Comparison of ENCODE assay signal across 7 cellular contexts in genomic region chr11:14519692-14520085, GRCh38. TPM values are rescaled to one million over a fixed set of nuclear protein-coding genes. Genes with fewer than 3 reads are reported as not detected.
DNase-seq lines count a peak whose midpoint lies in the region; ATAC-seq and TF ChIP-seq lines count a peak whose summit lies in the region.

No MANE protein-coding gene starts in this region.

- H3K36me3 Mint-ChIP-seq in GM23338 (ENCODE audit: low read depth): peaks cover 27% of the 10 kb centered on the region

- TF ChIP-seq CTCF in GM23338 (conservative IDR thresholded peaks at IDR 0.05; ENCODE audit: low read depth in 2 of 2) (no peak), ascending aorta (IDR thresholded peaks at IDR 0.05) (no peak), thoracic aorta (IDR thresholded peaks at IDR 0.05) (no peak)

- peaks cover 19% of the 10 kb centered on the region for H3K79me2 ChIP-seq in GM23338 (replicated peaks; ENCODE audit: insufficient read depth)

- peaks cover 15% of the 10 kb centered on the region for H3K4me1 Mint-ChIP-seq in GM23338

- ATAC-seq in GM18498 (IDR thresholded peaks at IDR 0.05; ENCODE audit: unreplicated experiment) (peak; percentile 14), GM23338 (no peak; the same call in 2 of the 3 replicates), left colon (peak; percentile 12), thoracic aorta (ENCODE audit: insufficient number of reproducible peaks, low FRiP score, low read depth) (no peak)

- peak overlapping the region; percentile 97 for H3K4me3 ChIP-seq in GM23338
- H3K4me3 ChIP-seq in ascending aorta: peak overlapping the region; percentile 85 to 91
- peak overlapping the region; percentile 85 for H3K4me3 ChIP-seq in thoracic aorta

- intact Hi-C loops in ascending aorta (cut with DNase I): loop anchor here (1.0 to 5.0 kb wide), 5 partner anchors 20 to 388 kb away; partner anchors contain the start of genes COPB1 and PDE3B
- intact Hi-C loops in left colon (cut with DNase I, micrococcal nuclease): no loop called here

- peak overlapping the region; percentile 96 for H3K4me2 ChIP-seq in GM23338

- peaks cover 6% of the 10 kb centered on the region for H3K27me3 Mint-ChIP-seq in GM23338 (ENCODE audit: insufficient read depth, low read depth, poor library complexity)

- H4K20me1 ChIP-seq in GM23338 (replicated peaks; ENCODE audit: insufficient read depth): no peaks in the 10 kb centered on the region

- H3K27ac ChIP-seq in GM23338 (ENCODE audit: low read depth) (peak overlapping the region; percentile 79), ascending aorta (peak overlapping the region; percentile 86 to 89), thoracic aorta (peak overlapping the region; percentile 77 to 85)

- H3K9me3 Mint-ChIP-seq in GM23338: no peaks in the 10 kb centered on the region

- peak overlapping the region; percentile 99 for H3K27ac Mint-ChIP-seq in GM23338

- H3K9me3 ChIP-seq in ascending aorta: no peaks in the 10 kb centered on the region
- H3K9me3 ChIP-seq in thoracic aorta: no peaks in the 10 kb centered on the region

- H2AFZ ChIP-seq in GM23338: peak overlapping the region; percentile 92

- peaks cover 8% of the 10 kb centered on the region for H3K4me1 ChIP-seq in GM23338 (ENCODE audit: insufficient read depth)
- H3K4me1 ChIP-seq in ascending aorta: peaks cover 6 to 17% of the 10 kb centered on the region in 2 donors
- H3K4me1 ChIP-seq in thoracic aorta (ENCODE audit: control insufficient read depth in 1 of 2, low read depth in 2 of 2): peaks cover 10 to 20% of the 10 kb centered on the region in 2 donors

- no peak for DNase-seq in GM23338 (ENCODE audit: low spot score)
- peak; percentile 59 for DNase-seq in NAMALWA (ENCODE audit: low spot score)
- DNase-seq in ascending aorta (ENCODE audit: low spot score in 2 of 2): no peak
- no peak for DNase-seq in left colon
- DNase-seq in thoracic aorta (ENCODE audit: low spot score): no peak
- DNase-seq in NCI-H1417 treated with DMSO at 0.1 percent for 48 hours (lab: John Stamatoyannopoulos, UW): no peak

- H3F3A ChIP-seq in GM23338 (replicated peaks; ENCODE audit: low read depth): 0 out of 2 replicates have a peak, but pooled peaks cover 3% of the 10 kb centered on the region

- H3K36me3 ChIP-seq in GM23338 (ENCODE audit: insufficient read depth) (peaks cover 15% of the 10 kb centered on the region; the same call in 1 of the 2 replicates), ascending aorta (peaks cover 24 to 34% of the 10 kb centered on the region in 2 donors), thoracic aorta (peaks cover 8% of the 10 kb centered on the region)

- H3K27me3 ChIP-seq in GM23338 (ENCODE audit: insufficient read depth) (no peaks in the 10 kb centered on the region), ascending aorta (no peaks in the 10 kb centered on the region), thoracic aorta (replicated peaks; ENCODE audit: insufficient read depth) (no peaks in the 10 kb centered on the region)

- H3K9me2 ChIP-seq in GM23338 (ENCODE audit: insufficient read depth): no peaks in the 10 kb centered on the region

- H3K4me3 Mint-ChIP-seq in GM23338: peak overlapping the region; percentile 97

TF ChIP-seq in GM23338, 12 proteins besides CTCF, POLR2A, EP300 and RAD21:
- TF ChIP-seq, protein P1, sequence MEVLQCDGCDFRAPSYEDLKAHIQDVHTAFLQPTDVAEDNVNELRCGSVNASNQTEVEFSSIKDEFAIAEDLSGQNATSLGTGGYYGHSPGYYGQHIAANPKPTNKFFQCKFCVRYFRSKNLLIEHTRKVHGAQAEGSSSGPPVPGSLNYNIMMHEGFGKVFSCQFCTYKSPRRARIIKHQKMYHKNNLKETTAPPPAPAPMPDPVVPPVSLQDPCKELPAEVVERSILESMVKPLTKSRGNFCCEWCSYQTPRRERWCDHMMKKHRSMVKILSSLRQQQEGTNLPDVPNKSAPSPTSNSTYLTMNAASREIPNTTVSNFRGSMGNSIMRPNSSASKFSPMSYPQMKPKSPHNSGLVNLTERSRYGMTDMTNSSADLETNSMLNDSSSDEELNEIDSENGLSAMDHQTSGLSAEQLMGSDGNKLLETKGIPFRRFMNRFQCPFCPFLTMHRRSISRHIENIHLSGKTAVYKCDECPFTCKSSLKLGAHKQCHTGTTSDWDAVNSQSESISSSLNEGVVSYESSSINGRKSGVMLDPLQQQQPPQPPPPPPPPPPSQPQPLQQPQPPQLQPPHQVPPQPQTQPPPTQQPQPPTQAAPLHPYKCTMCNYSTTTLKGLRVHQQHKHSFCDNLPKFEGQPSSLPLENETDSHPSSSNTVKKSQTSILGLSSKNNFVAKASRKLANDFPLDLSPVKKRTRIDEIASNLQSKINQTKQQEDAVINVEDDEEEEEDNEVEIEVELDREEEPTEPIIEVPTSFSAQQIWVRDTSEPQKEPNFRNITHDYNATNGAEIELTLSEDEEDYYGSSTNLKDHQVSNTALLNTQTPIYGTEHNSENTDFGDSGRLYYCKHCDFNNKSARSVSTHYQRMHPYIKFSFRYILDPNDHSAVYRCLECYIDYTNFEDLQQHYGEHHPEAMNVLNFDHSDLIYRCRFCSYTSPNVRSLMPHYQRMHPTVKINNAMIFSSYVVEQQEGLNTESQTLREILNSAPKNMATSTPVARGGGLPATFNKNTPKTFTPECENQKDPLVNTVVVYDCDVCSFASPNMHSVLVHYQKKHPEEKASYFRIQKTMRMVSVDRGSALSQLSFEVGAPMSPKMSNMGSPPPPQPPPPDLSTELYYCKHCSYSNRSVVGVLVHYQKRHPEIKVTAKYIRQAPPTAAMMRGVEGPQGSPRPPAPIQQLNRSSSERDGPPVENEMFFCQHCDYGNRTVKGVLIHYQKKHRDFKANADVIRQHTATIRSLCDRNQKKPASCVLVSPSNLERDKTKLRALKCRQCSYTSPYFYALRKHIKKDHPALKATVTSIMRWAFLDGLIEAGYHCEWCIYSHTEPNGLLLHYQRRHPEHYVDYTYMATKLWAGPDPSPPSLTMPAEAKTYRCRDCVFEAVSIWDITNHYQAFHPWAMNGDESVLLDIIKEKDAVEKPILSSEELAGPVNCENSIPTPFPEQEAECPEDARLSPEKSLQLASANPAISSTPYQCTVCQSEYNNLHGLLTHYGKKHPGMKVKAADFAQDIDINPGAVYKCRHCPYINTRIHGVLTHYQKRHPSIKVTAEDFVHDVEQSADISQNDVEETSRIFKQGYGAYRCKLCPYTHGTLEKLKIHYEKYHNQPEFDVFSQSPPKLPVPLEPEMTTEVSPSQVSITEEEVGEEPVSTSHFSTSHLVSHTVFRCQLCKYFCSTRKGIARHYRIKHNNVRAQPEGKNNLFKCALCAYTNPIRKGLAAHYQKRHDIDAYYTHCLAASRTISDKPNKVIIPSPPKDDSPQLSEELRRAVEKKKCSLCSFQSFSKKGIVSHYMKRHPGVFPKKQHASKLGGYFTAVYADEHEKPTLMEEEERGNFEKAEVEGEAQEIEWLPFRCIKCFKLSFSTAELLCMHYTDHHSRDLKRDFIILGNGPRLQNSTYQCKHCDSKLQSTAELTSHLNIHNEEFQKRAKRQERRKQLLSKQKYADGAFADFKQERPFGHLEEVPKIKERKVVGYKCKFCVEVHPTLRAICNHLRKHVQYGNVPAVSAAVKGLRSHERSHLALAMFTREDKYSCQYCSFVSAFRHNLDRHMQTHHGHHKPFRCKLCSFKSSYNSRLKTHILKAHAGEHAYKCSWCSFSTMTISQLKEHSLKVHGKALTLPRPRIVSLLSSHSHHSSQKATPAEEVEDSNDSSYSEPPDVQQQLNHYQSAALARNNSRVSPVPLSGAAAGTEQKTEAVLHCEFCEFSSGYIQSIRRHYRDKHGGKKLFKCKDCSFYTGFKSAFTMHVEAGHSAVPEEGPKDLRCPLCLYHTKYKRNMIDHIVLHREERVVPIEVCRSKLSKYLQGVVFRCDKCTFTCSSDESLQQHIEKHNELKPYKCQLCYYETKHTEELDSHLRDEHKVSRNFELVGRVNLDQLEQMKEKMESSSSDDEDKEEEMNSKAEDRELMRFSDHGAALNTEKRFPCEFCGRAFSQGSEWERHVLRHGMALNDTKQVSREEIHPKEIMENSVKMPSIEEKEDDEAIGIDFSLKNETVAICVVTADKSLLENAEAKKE (CRISPR knock-in tag; IDR thresholded peaks at IDR 0.05): no peak
- TF ChIP-seq, protein P2, sequence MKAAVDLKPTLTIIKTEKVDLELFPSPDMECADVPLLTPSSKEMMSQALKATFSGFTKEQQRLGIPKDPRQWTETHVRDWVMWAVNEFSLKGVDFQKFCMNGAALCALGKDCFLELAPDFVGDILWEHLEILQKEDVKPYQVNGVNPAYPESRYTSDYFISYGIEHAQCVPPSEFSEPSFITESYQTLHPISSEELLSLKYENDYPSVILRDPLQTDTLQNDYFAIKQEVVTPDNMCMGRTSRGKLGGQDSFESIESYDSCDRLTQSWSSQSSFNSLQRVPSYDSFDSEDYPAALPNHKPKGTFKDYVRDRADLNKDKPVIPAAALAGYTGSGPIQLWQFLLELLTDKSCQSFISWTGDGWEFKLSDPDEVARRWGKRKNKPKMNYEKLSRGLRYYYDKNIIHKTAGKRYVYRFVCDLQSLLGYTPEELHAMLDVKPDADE (IDR thresholded peaks at IDR 0.05): no peak
- no peak for TF ChIP-seq CREB1 (CRISPR knock-in tag; IDR thresholded peaks at IDR 0.05; ENCODE audit: low read depth)
- no peak for TF ChIP-seq ZNF331 (CRISPR knock-in tag; IDR thresholded peaks at IDR 0.05; ENCODE audit: low read depth)

RNA-seq across cellular contexts. Expression of gene PSMA1, which starts 0.5 kb away (rescaled TPM):
- total RNA-seq in GM23338 (2014; rRNA removed; shearing (Covaris generic)): 169 and 197 TPM in 2 replicates
- polyA plus RNA-seq in GM23338 (2016; fragmentation: Nextera tagmentation; extraction: Ambion mirVana): 337 and 338 TPM in 2 replicates
- total RNA-seq in ascending aorta (42.5 TPM), left colon (100 to 1,000 TPM; 102 to 113 TPM), thoracic aorta (10 to 100 TPM; 89.1 to 97.8 TPM)

RNA-seq across cellular contexts. Expression of gene COPB1, which starts 20.1 kb away (rescaled TPM):
- total RNA-seq in GM23338 (2014; rRNA removed; shearing (Covaris generic)): 94.7 and 104 TPM in 2 replicates
- polyA plus RNA-seq in GM23338 (2016; fragmentation: Nextera tagmentation; extraction: Ambion mirVana): 39.6 and 42.3 TPM in 2 replicates
- total RNA-seq in ascending aorta (29.8 TPM), left colon (10 to 100 TPM; 82.4 to 83.8 TPM), thoracic aorta (100 to 1,000 TPM in 1 of 2 donors, 10 to 100 TPM in 1; 88.8 to 111 TPM)

Comparison
In these comparisons a context has a peak if more than half of its experiments do, and no peak if none do; other contexts are left out.
1. ATAC-seq: peak in GM18498 (single experiment) and left colon (single experiment); none in GM23338 (single experiment) and thoracic aorta (single experiment).
2. Peak in every context shown above with its lines, with median percentiles within 50 percentile points of each other: H3K27ac ChIP-seq and H3K4me3 ChIP-seq.